ENCODE assay signal across 1 cellular context in the genomic region with DNA sequence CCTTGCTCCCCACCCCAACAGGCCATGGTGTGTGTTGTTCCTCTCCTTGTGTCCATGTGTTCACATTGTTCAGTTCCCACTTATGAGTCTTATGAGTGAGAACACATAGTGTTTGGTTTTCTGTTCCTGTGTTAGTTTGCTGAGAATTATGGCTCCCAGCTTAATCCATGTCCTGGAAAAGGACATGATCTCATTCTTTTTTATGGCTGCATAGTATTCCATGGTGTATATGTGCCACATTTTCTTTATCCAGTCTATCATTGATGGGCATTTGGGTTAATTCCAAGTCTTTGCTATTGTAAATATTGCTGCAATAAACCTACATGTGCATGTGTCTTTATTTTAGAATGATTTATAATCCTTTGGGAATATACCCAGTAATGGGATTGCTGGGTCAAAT. TPM values are rescaled to one million over a fixed set of nuclear protein-coding genes. Genes with fewer than 3 reads are reported as not detected.
"Had no signal": no experiment of that assay in that cellular context is flagged by ENCODE, and none has a peak within 500 bp of the region (broad histone marks: within the 10 kb centered on the region; RNA-seq: fewer than 3 reads in every experiment).

No MANE protein-coding gene starts in this region.

RNA-seq across cellular contexts. Expression of gene TSHZ2, which starts 5.6 kb away (rescaled TPM):
- total RNA-seq: HFFc6 had no signal
